In genomic region chr13:97976551-97977375, GRCh38 we compare ENCODE assay signal across 8 cellular contexts. TPM values are rescaled to one million over a fixed set of nuclear protein-coding genes. Genes with fewer than 3 reads are reported as not detected.
DNase-seq lines count a peak whose midpoint lies in the region; ATAC-seq and TF ChIP-seq lines count a peak whose summit lies in the region.

No MANE protein-coding gene starts in this region.

- CTCF ChIA-PET in activated CD4-positive, alpha-beta T cell treated with anti-CD3 and anti-CD28 coated beads, Interleukin-2, amount 10 ng/mL, durations not matched to agents 7 days and 5 days (lab: Charles Lee): interaction anchor here (1.5 kb wide), 1 partner anchor 10 kb away, joined by 3 read pairs; no protein-coding TSS in a partner anchor

- peak overlapping the region; percentile 77 for H3K27ac ChIP-seq in HUES6 (ENCODE audit: low read depth, low read length)
- peak overlapping the region; percentile 96 to 99 (median 97) for H3K27ac ChIP-seq in esophagus muscularis mucosa (replicated peaks in 1 of 4)

- peaks cover 8% of the 10 kb centered on the region for H3K36me3 Mint-ChIP-seq in activated CD4-positive, alpha-beta T cell treated with anti-CD3 and anti-CD28 coated beads, Interleukin-2, amount 10 ng/mL, durations not matched to agents 7 days and 5 days (ENCODE audit: low read depth)
- peaks cover 0 to 8% of the 10 kb centered on the region in 2 donors for H3K36me3 Mint-ChIP-seq in naive B cell

- H3K4me3 Mint-ChIP-seq in activated CD4-positive, alpha-beta T cell treated with anti-CD3 and anti-CD28 coated beads, Interleukin-2, amount 10 ng/mL, durations not matched to agents 7 days and 5 days: peak overlapping the region; percentile 97
- H3K4me3 Mint-ChIP-seq in naive B cell: peak overlapping the region; percentile 86 to 98 (median 94)

- ATAC-seq in GM21526 (IDR thresholded peaks at IDR 0.05; ENCODE audit: low FRiP score, unreplicated experiment) (peak; percentile 33), naive B cell (ENCODE audit: low read depth in 2 of 2) (peak; percentile 22 to 23)

- H3K36me3 ChIP-seq in HUES6 (ENCODE audit: control insufficient read depth, insufficient read depth, low read length) (peaks cover 12% of the 10 kb centered on the region), esophagus muscularis mucosa (no peaks in the 10 kb centered on the region)

- under 1% methylated on average over 22 of the region's 90 CpGs for WGBS in esophagus muscularis mucosa

- peak overlapping the region; percentile 90 for H3K4me3 ChIP-seq in HUES6 (ENCODE audit: low read depth, low read length)
- H3K4me3 ChIP-seq in esophagus muscularis mucosa: peak overlapping the region; percentile 78 to 97 (median 86)

- peaks cover 44% of the 10 kb centered on the region for H3K4me1 Mint-ChIP-seq in activated CD4-positive, alpha-beta T cell treated with anti-CD3 and anti-CD28 coated beads, Interleukin-2, amount 10 ng/mL, durations not matched to agents 7 days and 5 days
- H3K4me1 Mint-ChIP-seq in naive B cell: peaks cover 16 to 25% (median 25%) of the 10 kb centered on the region in 3 donors

- intact Hi-C loops in esophagus muscularis mucosa (cut with DNase I): loop anchor here (5.0 kb wide), 1 partner anchor 119 kb away; no protein-coding TSS in a partner anchor

- TF ChIP-seq CTCF in esophagus muscularis mucosa (IDR thresholded peaks at IDR 0.05): no peak

- H3K4me1 ChIP-seq in HUES6 (ENCODE audit: control insufficient read depth, insufficient read depth, low read length) (peaks cover 14% of the 10 kb centered on the region), esophagus muscularis mucosa (peaks cover 13 to 54% (median 52%) of the 10 kb centered on the region in 4 donors)

- peak overlapping the region; percentile 98 for H3K9ac ChIP-seq in HUES6 (ENCODE audit: low read length)

- H3K9me3 ChIP-seq in HUES6 (ENCODE audit: control insufficient read depth, insufficient read depth, low read depth, low read length) (no peaks in the 10 kb centered on the region), esophagus muscularis mucosa (no peaks in the 10 kb centered on the region)

- no peaks in the 10 kb centered on the region for H3K9me3 Mint-ChIP-seq in activated CD4-positive, alpha-beta T cell treated with anti-CD3 and anti-CD28 coated beads, Interleukin-2, amount 10 ng/mL, durations not matched to agents 7 days and 5 days
- H3K9me3 Mint-ChIP-seq in naive B cell: no peaks in the 10 kb centered on the region

- TF ChIP-seq EP300 in esophagus muscularis mucosa (IDR thresholded peaks at IDR 0.05): no peak

- TF ChIP-seq POLR2A in esophagus muscularis mucosa (IDR thresholded peaks at IDR 0.05; ENCODE audit: low read depth): no peak

- DNase-seq in NCI-H1694 treated with DMSO at 0.1 percent for 48 hours (lab: John Stamatoyannopoulos, UW): peak; percentile 11
- no peak for DNase-seq in NCI-H1694 (lab: John Stamatoyannopoulos, UW)
- DNase-seq in activated CD4-positive, alpha-beta T cell treated with anti-CD3 and anti-CD28 coated beads, Interleukin-2, amount 10 ng/mL, durations not matched to agents 7 days and 5 days: peak; percentile 88
- no peak for DNase-seq in esophagus muscularis mucosa (ENCODE audit: extremely low spot score)
- no peak for DNase-seq in naive B cell
- DNase-seq in ureter (ENCODE audit: low spot score): peak; percentile 83

- peak overlapping the region; percentile 95 for H3K27ac Mint-ChIP-seq in activated CD4-positive, alpha-beta T cell treated with anti-CD3 and anti-CD28 coated beads, Interleukin-2, amount 10 ng/mL, durations not matched to agents 7 days and 5 days
- H3K27ac Mint-ChIP-seq in naive B cell: peak overlapping the region; percentile 84 to 96 (median 95)

- POLR2A ChIA-PET in activated CD4-positive, alpha-beta T cell treated with anti-CD3 and anti-CD28 coated beads, Interleukin-2, amount 10 ng/mL, durations not matched to agents 7 days and 5 days (lab: Charles Lee): no interaction called here

- H3K27me3 ChIP-seq in HUES6 (ENCODE audit: control insufficient read depth, insufficient read depth, low read length): no peaks in the 10 kb centered on the region
- no peaks in the 10 kb centered on the region for H3K27me3 ChIP-seq in esophagus muscularis mucosa

- H3K27me3 Mint-ChIP-seq in activated CD4-positive, alpha-beta T cell treated with anti-CD3 and anti-CD28 coated beads, Interleukin-2, amount 10 ng/mL, durations not matched to agents 7 days and 5 days: peaks cover 3% of the 10 kb centered on the region
- H3K27me3 Mint-ChIP-seq in naive B cell: peaks cover 0 to 6% (median 4%) of the 10 kb centered on the region in 3 donors

RNA-seq across cellular contexts. Expression of gene IPO5, which starts 23.3 kb away (rescaled TPM):
- total RNA-seq in activated CD4-positive, alpha-beta T cell treated with anti-CD3 and anti-CD28 coated beads, Interleukin-2, amount 10 ng/mL, durations not matched to agents 7 days and 5 days: 100 to 1,000 TPM in 1 of 2 experiments, 10 to 100 TPM in 1; 96.9 to 117 TPM
- 100 to 1,000 TPM; 119 to 144 (median 130) TPM for total RNA-seq in esophagus muscularis mucosa
- 10 to 100 TPM; 28.1 to 48.7 (median 31.5) TPM for polyA plus RNA-seq in naive B cell (ENCODE audit: low read depth in 6 of 6)
- 119 TPM for total RNA-seq in ureter

Comparison
In these comparisons a context has a peak if more than half of its experiments do, and no peak if none do; other contexts are left out.
1. DNase-seq: peak in NCI-H1694 treated with DMSO at 0.1 percent for 48 hours (single experiment), activated CD4-positive, alpha-beta T cell treated with anti-CD3 and anti-CD28 coated beads, Interleukin-2, amount 10 ng/mL, durations not matched to agents 7 days and 5 days (single experiment) and ureter (single experiment); none in NCI-H1694 (single experiment), esophagus muscularis mucosa (single experiment) and naive B cell (single experiment).